Comparison of ENCODE assay signal across 21 cellular contexts in the genomic region with DNA sequence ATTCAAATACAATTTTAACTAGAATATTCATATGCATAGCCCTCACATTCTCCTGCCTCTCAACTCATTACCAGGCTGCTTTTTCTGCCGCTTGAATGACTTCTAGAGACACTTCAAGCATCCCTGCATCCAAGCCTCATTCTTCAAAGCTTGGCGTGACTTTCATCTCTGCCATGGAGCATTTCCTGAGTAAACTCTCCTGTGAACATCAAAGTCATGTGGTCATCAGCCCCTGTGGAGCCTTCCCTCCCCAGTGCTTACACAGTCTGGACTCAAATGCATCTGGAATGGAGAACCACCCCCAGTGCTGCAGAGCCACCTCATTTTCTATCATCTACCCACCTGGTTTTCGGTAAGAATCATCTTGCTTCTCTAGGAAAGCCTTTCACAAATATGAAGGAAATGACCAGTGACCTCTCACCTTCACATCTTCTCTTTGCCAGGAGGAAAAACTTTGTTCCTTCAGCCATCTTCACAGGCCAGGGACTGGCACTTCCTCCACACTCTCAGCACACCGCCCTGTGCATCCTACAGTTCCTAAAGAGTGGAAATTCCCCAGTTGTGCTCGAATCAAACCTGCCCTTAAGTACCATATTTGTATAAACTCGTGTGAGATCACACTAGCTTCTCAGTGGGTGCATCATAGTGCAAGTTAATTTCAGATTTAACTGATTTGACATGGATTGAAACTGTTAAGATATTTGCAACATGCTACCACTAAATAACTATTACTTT.
DNase-seq lines count a peak whose midpoint lies in the region; ATAC-seq, FAIRE-seq and TF ChIP-seq lines count a peak whose summit lies in the region.
"Had no signal": no experiment of that assay in that cellular context is flagged by ENCODE, and none has a peak within 500 bp of the region (broad histone marks: within the 10 kb centered on the region; RNA-seq: fewer than 3 reads in every experiment).

No MANE protein-coding gene starts in this region.

- H3K36me3 ChIP-seq in GM23248 (ENCODE audit: low read depth) (no peaks in the 10 kb centered on the region), adipocyte (ENCODE audit: control insufficient read depth, insufficient read depth, low read length, severe bottlenecking) (no peaks in the 10 kb centered on the region), HepG2 (replicated peaks in 1 of 2; ENCODE audit: control insufficient read depth in 1 of 2, insufficient read depth in 2 of 2, low read length in 2 of 2) (no peaks in the 10 kb centered on the region), stomach (no peaks in the 10 kb centered on the region)
- H3K36me3 ChIP-seq: heart right ventricle, pancreas had no signal

- FAIRE-seq in HepG2 (lab: Jason Lieb, UNC), result no peak
- FAIRE-seq: G401.6, H54, pancreas had no signal

- H3K4me3 ChIP-seq in GM23248 (no peak overlapping the region), adipocyte (ENCODE audit: low read length) (no peak overlapping the region), HepG2 (replicated peaks in 1 of 3; ENCODE audit: insufficient read depth in 1 of 3, low read depth in 2 of 3, low read length in 3 of 3) (no peak overlapping the region), stomach (no peak overlapping the region)
- H3K4me3 ChIP-seq: heart right ventricle, pancreas had no signal

- H3K79me2 ChIP-seq in GM23248 (ENCODE audit: insufficient read depth) (no peaks in the 10 kb centered on the region), HepG2 (ENCODE audit: insufficient read depth, low read length) (no peaks in the 10 kb centered on the region)

- TF ChIP-seq POLR2A in HepG2 (IDR thresholded peaks at IDR 0.05; ENCODE audit: insufficient read depth in 1 of 2, low read depth in 2 of 2, low read length in 2 of 2), result no peak
- no peak for TF ChIP-seq POLR2A in stomach (IDR thresholded peaks at IDR 0.05)

- H3K9me3 ChIP-seq in GM23248 (ENCODE audit: low read depth), result no peaks in the 10 kb centered on the region
- no peaks in the 10 kb centered on the region for H3K9me3 ChIP-seq in adipocyte (ENCODE audit: control insufficient read depth, low read length)
- peaks cover 10% of the 10 kb centered on the region; the same call in 1 of the 2 replicates for H3K9me3 ChIP-seq in HepG2 (ENCODE audit: low read length)
- H3K9me3 ChIP-seq in stomach, result no peaks in the 10 kb centered on the region
- H3K9me3 ChIP-seq: pancreas had no signal

- BruUV-seq in HepG2 (replicated peaks; lab: Mats Ljungman, UMichigan), result no TSS peak

- H4K20me1 ChIP-seq in GM23248 (ENCODE audit: insufficient read depth), result no peaks in the 10 kb centered on the region
- H4K20me1 ChIP-seq in HepG2 (ENCODE audit: insufficient read depth, low read length), result no peaks in the 10 kb centered on the region

- in situ Hi-C loops in GM23248 (cut with MboI), result no loop called here
- in situ Hi-C loops in HepG2 (cut with HindIII; ENCODE audit: extremely low pct_ligation_motif_present, low pct_unique_long_range_greater_than_20kb), result no loop called here

- ATAC-seq in HepG2, result peak; percentile 66
- no peak for ATAC-seq in GM21825 (IDR thresholded peaks at IDR 0.05; ENCODE audit: unreplicated experiment)
- ATAC-seq: activated T-cell treated with anti-CD3 and anti-CD28 coated beads, Interleukin-2, amount 50 U/mL, for 72 hours; stimulated activated naive B cell treated with anti-CD40 and anti-IgM and Interleukin-4, amounts not matched to agents 10 μg/mL and 1 μg/mL and 100 μg/mL, for 72 hours; T-helper 17 cell had no signal

- no peak for TF ChIP-seq CTCF in HepG2 (CRISPR knock-in tag; IDR thresholded peaks at IDR 0.05)
- no peak for TF ChIP-seq CTCF in stomach (IDR thresholded peaks at IDR 0.05)

- 86 to 93% methylated on average over 6 of the region's 6 CpGs for WGBS in GM23248 (ENCODE audit: low coverage in 1 of 2, low lambda C conversion rate in 2 of 2, missing lambda C conversion rate in 2 of 2), 2 experiments
- WGBS in HepG2 (ENCODE audit: low lambda C conversion rate), result 1% methylated on average over 6 of the region's 6 CpGs
- 57 to 70% (median 66%) methylated on average over 6 of the region's 6 CpGs for WGBS in stomach, 5 donors

- intact Hi-C loops in HepG2 (cut with micrococcal nuclease; ENCODE audit: unreplicated experiment), result no loop called here
- intact Hi-C loops in stomach (cut with DNase I; ENCODE audit: low total_unique reads), result no loop called here

- H3F3A ChIP-seq in GM23248 (ENCODE audit: insufficient read depth), result peaks cover 77% of the 10 kb centered on the region

- CTCF ChIA-PET in HepG2 (lab: Yijun Ruan, JAX; ENCODE audit: low intra/inter-chr PET ratio, low total read pairs), result no interaction called here

- peak overlapping the region; percentile 78 for H3K27ac ChIP-seq in GM23248
- no peak overlapping the region for H3K27ac ChIP-seq in HepG2 (ENCODE audit: extremely low read length, insufficient read depth, low read length)
- peak overlapping the region in 3 of 5 donors; percentile 5 to 70 (median 63) for H3K27ac ChIP-seq in stomach

- H2AFZ ChIP-seq in GM23248 (no peak overlapping the region), HepG2 (ENCODE audit: low read length) (no peak overlapping the region)

- H3K27me3 ChIP-seq in GM23248 (replicated peaks; ENCODE audit: insufficient read depth), result no peaks in the 10 kb centered on the region
- H3K27me3 ChIP-seq in adipocyte (replicated peaks; ENCODE audit: control insufficient read depth, insufficient read depth, low read length), result no peaks in the 10 kb centered on the region
- no peaks in the 10 kb centered on the region for H3K27me3 ChIP-seq in HepG2 (ENCODE audit: control insufficient read depth in 1 of 2, insufficient read depth in 2 of 2, low read length in 2 of 2)
- H3K27me3 ChIP-seq in stomach, result no peaks in the 10 kb centered on the region
- H3K27me3 ChIP-seq: heart right ventricle, pancreas had no signal

- DNase-seq in GM23248 (peak; percentile 28), adipocyte (ENCODE audit: low read depth) (no peak), HepG2 (ENCODE audit: low spot score) (peak; percentile 82), stomach (no peak), retina (no peak), occipital lobe (lab: John Stamatoyannopoulos, UW) (no peak), putamen (ENCODE audit: low spot score) (no peak)
- DNase-seq: activated CD4-positive, alpha-beta T cell treated with anti-CD3 and anti-CD28 coated beads for 48 hours; activated T-cell treated with anti-CD3 and anti-CD28 coated beads, Interleukin-2, amount 50 U/mL, for 72 hours; anterior cingulate cortex; C1 segment of cervical spinal cord; heart right ventricle; MM.1S; NCI-H2107; pancreas; stimulated activated CD4-positive, alpha-beta T cell treated with anti-CD3 and anti-CD28 coated beads, Interleukin-4, amount 100 ng/mL, for 4 hours; stimulated activated naive B cell treated with anti-CD40 and anti-IgM and Interleukin-4, amounts not matched to agents 10 μg/mL and 1 μg/mL and 100 μg/mL, for 72 hours; T-helper 17 cell had no signal

- H3K9me2 ChIP-seq in GM23248 (ENCODE audit: insufficient read depth), result no peaks in the 10 kb centered on the region

- H3K9ac ChIP-seq in GM23248 (peak overlapping the region; percentile 64), adipocyte (ENCODE audit: low read length) (peak overlapping the region; percentile 77), HepG2 (ENCODE audit: insufficient read depth, low read depth, low read length) (no peak overlapping the region)

- H3K4me2 ChIP-seq in GM23248 (ENCODE audit: unreplicated experiment) (peak overlapping the region; percentile 36), HepG2 (ENCODE audit: low read depth, low read length) (no peak overlapping the region)

- TF ChIP-seq EP300 in HepG2 (IDR thresholded peaks at IDR 0.05; ENCODE audit: low read depth in 2 of 2, low read length in 2 of 2), result peak in 1 of 2 experiments; percentile 48; a peak in 1 of 4 replicates
- TF ChIP-seq EP300 in HepG2 (CRISPR knock-in tag; IDR thresholded peaks at IDR 0.05; ENCODE audit: borderline replicate concordance), result peak; percentile 80
- TF ChIP-seq EP300 in stomach (IDR thresholded peaks at IDR 0.05), result no peak

- TF ChIP-seq RAD21 in HepG2 (CRISPR knock-in tag; IDR thresholded peaks at IDR 0.05), result no peak

- POLR2A ChIA-PET in HepG2 (lab: Yijun Ruan, JAX), result no interaction called here

- H3K4me1 ChIP-seq in GM23248 (ENCODE audit: insufficient read depth) (peaks cover 49% of the 10 kb centered on the region), adipocyte (ENCODE audit: control insufficient read depth, insufficient read depth, low read length) (peaks cover 64% of the 10 kb centered on the region), HepG2 (ENCODE audit: insufficient read depth, low read length) (peaks cover 6% of the 10 kb centered on the region; the same call in 1 of the 2 replicates), stomach (peaks cover 0 to 31% (median 5%) of the 10 kb centered on the region in 4 donors)
- H3K4me1 ChIP-seq: pancreas had no signal

TF ChIP-seq in HepG2, 621 proteins besides CTCF, POLR2A, EP300 and RAD21 (continues in another document):
- TF ChIP-seq FOXP1 (IDR thresholded peaks at IDR 0.05) (no peak), FOXP1 (CRISPR knock-in tag; IDR thresholded peaks at IDR 0.05) (peak; percentile 29; the same call in 1 of the 2 replicates), ZNF670 (CRISPR knock-in tag; IDR thresholded peaks at IDR 0.05; ENCODE audit: borderline replicate concordance) (no peak)
- TF ChIP-seq, protein P1, sequence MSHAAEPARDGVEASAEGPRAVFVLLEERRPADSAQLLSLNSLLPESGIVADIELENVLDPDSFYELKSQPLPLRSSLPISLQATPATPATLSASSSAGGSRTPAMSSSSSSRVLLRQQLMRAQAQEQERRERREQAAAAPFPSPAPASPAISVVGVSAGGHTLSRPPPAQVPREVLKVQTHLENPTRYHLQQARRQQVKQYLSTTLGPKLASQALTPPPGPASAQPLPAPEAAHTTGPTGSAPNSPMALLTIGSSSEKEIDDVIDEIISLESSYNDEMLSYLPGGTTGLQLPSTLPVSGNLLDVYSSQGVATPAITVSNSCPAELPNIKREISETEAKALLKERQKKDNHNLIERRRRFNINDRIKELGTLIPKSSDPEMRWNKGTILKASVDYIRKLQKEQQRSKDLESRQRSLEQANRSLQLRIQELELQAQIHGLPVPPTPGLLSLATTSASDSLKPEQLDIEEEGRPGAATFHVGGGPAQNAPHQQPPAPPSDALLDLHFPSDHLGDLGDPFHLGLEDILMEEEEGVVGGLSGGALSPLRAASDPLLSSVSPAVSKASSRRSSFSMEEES (CRISPR knock-in tag; IDR thresholded peaks at IDR 0.05), result peak; percentile 48; the same call in 1 of the 2 replicates

Comparison
In these comparisons a context has a peak if more than half of its experiments do, and no peak if none do; other contexts are left out.
1. DNase-seq: peak in GM23248 (single experiment) and HepG2 (single experiment); none in adipocyte (single experiment), stomach (single experiment), retina (single experiment), occipital lobe (single experiment) and putamen (single experiment).